Comparison of ENCODE assay signal across 21 cellular contexts in genomic region chr2:140063356-140063755, GRCh38.
"Had no signal": no experiment of that assay in that cellular context is flagged by ENCODE, and none has a peak within 500 bp of the region (broad histone marks: within the 10 kb centered on the region; RNA-seq: fewer than 3 reads in every experiment).

No MANE protein-coding gene starts in this region.

- H3K9me3 Mint-ChIP-seq: activated CD4-positive, alpha-beta T cell treated with anti-CD3 and anti-CD28 coated beads, Interleukin-2, amount 10 ng/mL, durations not matched to agents 24 days and 14 days had no signal

- H3K36me3 Mint-ChIP-seq: activated naive CD8-positive, alpha-beta T cell treated with anti-CD3 and anti-CD28 coated beads, Interleukin-2, amount 10 ng/mL, durations not matched to agents 7 days and 5 days; naive thymus-derived CD4-positive, alpha-beta T cell had no signal

- H3K4me1 Mint-ChIP-seq: activated CD4-positive, alpha-beta memory T cell treated with anti-CD3 and anti-CD28 coated beads, Interleukin-2, amount 10 ng/mL, durations not matched to agents 7 days and 5 days; activated CD4-positive, alpha-beta T cell treated with anti-CD3 and anti-CD28 coated beads, Interleukin-2, amount 10 ng/mL, durations not matched to agents 24 days and 14 days; activated naive CD8-positive, alpha-beta T cell treated with anti-CD3 and anti-CD28 coated beads, Interleukin-2, amount 10 ng/mL, durations not matched to agents 7 days and 5 days; naive thymus-derived CD4-positive, alpha-beta T cell had no signal

- H3K36me3 ChIP-seq: cardiac muscle cell, lower lobe of right lung, upper lobe of left lung had no signal

- H3K27me3 ChIP-seq: cardiac muscle cell, foreskin keratinocyte, upper lobe of left lung had no signal

- ATAC-seq: activated CD4-positive, CD25-positive, alpha-beta regulatory T cell treated with anti-CD3 and anti-CD28 coated beads, Interleukin-2, amount 50 U/mL, for 24 hours; activated T-cell treated with anti-CD3 and anti-CD28 coated beads, Interleukin-2, amount 50 U/mL, for 72 hours; foreskin keratinocyte; left colon; lower lobe of right lung; naive thymus-derived CD4-positive, alpha-beta T cell had no signal

- H3K27ac ChIP-seq: cardiac muscle cell, epithelial cell of prostate, foreskin keratinocyte, lower lobe of right lung, upper lobe of left lung, VCaP had no signal

- H3K27ac Mint-ChIP-seq: activated CD4-positive, alpha-beta memory T cell treated with anti-CD3 and anti-CD28 coated beads, Interleukin-2, amount 10 ng/mL, durations not matched to agents 7 days and 5 days; activated CD4-positive, alpha-beta T cell treated with anti-CD3 and anti-CD28 coated beads, Interleukin-2, amount 10 ng/mL, durations not matched to agents 24 days and 14 days; activated naive CD4-positive, alpha-beta T cell treated with anti-CD3 and anti-CD28 coated beads for 36 hours; activated naive CD8-positive, alpha-beta T cell treated with anti-CD3 and anti-CD28 coated beads, Interleukin-2, amount 10 ng/mL, durations not matched to agents 7 days and 5 days; activated T-cell treated with anti-CD3 and anti-CD28 coated beads, Interleukin-2, amount 50 U/mL, for 72 hours; naive thymus-derived CD4-positive, alpha-beta T cell; progenitor cell of endocrine pancreas had no signal

- H3K4me3 ChIP-seq: cardiac muscle cell, lower lobe of right lung, upper lobe of left lung had no signal

- H3K27me3 Mint-ChIP-seq: activated CD4-positive, alpha-beta memory T cell treated with anti-CD3 and anti-CD28 coated beads, Interleukin-2, amount 10 ng/mL, durations not matched to agents 7 days and 5 days; activated CD4-positive, alpha-beta T cell treated with anti-CD3 and anti-CD28 coated beads, Interleukin-2, amount 10 ng/mL, durations not matched to agents 24 days and 14 days; activated naive CD8-positive, alpha-beta T cell treated with anti-CD3 and anti-CD28 coated beads, Interleukin-2, amount 10 ng/mL, durations not matched to agents 7 days and 5 days; naive thymus-derived CD4-positive, alpha-beta T cell; progenitor cell of endocrine pancreas had no signal

- H3K9me3 ChIP-seq: lower lobe of right lung, upper lobe of left lung had no signal

- DNase-seq: activated CD4-positive, alpha-beta memory T cell treated with anti-CD3 and anti-CD28 coated beads, Interleukin-2, amount 10 ng/mL, durations not matched to agents 7 days and 5 days; activated CD4-positive, alpha-beta T cell treated with anti-CD3 and anti-CD28 coated beads, Interleukin-2, amount 10 ng/mL, durations not matched to agents 24 days and 14 days; activated effector memory CD4-positive, alpha-beta T cell treated with Interleukin-2 at 50 U/mL for 16 hours; activated naive CD4-positive, alpha-beta T cell treated with anti-CD3 and anti-CD28 coated beads for 36 hours; activated naive CD8-positive, alpha-beta T cell treated with anti-CD3 and anti-CD28 coated beads, Interleukin-2, amount 10 ng/mL, durations not matched to agents 7 days and 5 days; activated T-cell treated with anti-CD3 and anti-CD28 coated beads, Interleukin-2, amount 50 U/mL, for 72 hours; amniotic stem cell; cortex of kidney; foreskin keratinocyte; left colon; lower lobe of right lung; naive thymus-derived CD4-positive, alpha-beta T cell; stimulated activated CD4-positive, alpha-beta T cell treated with anti-CD3 and anti-CD28 coated beads, Interleukin-4, amount 100 ng/mL, for 24 hours; stimulated activated naive CD4-positive, alpha-beta T cell treated with Interleukin-2 at 50 U/mL for 16 hours; T-helper 2 cell; upper lobe of left lung had no signal

- H3K4me1 ChIP-seq: foreskin keratinocyte, lower lobe of right lung, upper lobe of left lung had no signal

- H3K4me3 Mint-ChIP-seq: activated CD4-positive, alpha-beta memory T cell treated with anti-CD3 and anti-CD28 coated beads, Interleukin-2, amount 10 ng/mL, durations not matched to agents 7 days and 5 days; activated CD4-positive, alpha-beta T cell treated with anti-CD3 and anti-CD28 coated beads, Interleukin-2, amount 10 ng/mL, durations not matched to agents 24 days and 14 days; activated naive CD4-positive, alpha-beta T cell treated with anti-CD3 and anti-CD28 coated beads for 36 hours; activated naive CD8-positive, alpha-beta T cell treated with anti-CD3 and anti-CD28 coated beads, Interleukin-2, amount 10 ng/mL, durations not matched to agents 7 days and 5 days; activated T-cell treated with anti-CD3 and anti-CD28 coated beads, Interleukin-2, amount 50 U/mL, for 72 hours; naive thymus-derived CD4-positive, alpha-beta T cell had no signal
